2 cellular contexts compared by ENCODE assay signal in genomic region chr11:43950323-43950855, GRCh38.
TF ChIP-seq lines count a peak whose summit lies in the region.

No MANE protein-coding gene starts in this region.

TF ChIP-seq in HEK293, 187 proteins besides CTCF, POLR2A, EP300 and RAD21:
- TF ChIP-seq, protein P1, sequence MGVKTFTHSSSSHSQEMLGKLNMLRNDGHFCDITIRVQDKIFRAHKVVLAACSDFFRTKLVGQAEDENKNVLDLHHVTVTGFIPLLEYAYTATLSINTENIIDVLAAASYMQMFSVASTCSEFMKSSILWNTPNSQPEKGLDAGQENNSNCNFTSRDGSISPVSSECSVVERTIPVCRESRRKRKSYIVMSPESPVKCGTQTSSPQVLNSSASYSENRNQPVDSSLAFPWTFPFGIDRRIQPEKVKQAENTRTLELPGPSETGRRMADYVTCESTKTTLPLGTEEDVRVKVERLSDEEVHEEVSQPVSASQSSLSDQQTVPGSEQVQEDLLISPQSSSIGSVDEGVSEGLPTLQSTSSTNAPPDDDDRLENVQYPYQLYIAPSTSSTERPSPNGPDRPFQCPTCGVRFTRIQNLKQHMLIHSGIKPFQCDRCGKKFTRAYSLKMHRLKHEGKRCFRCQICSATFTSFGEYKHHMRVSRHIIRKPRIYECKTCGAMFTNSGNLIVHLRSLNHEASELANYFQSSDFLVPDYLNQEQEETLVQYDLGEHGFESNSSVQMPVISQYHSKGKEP (tag by site-specific recombination; IDR thresholded peaks at IDR 0.05) = no peak
- TF ChIP-seq EGR2 (tag by site-specific recombination; IDR thresholded peaks at IDR 0.05; ENCODE audit: low read depth) = peak; percentile 14; the same call in 1 of the 2 replicates
- TF ChIP-seq ZFHX2 (tag by site-specific recombination; conservative IDR thresholded peaks at IDR 0.05) = peak; percentile 38
- TF ChIP-seq, protein P2, sequence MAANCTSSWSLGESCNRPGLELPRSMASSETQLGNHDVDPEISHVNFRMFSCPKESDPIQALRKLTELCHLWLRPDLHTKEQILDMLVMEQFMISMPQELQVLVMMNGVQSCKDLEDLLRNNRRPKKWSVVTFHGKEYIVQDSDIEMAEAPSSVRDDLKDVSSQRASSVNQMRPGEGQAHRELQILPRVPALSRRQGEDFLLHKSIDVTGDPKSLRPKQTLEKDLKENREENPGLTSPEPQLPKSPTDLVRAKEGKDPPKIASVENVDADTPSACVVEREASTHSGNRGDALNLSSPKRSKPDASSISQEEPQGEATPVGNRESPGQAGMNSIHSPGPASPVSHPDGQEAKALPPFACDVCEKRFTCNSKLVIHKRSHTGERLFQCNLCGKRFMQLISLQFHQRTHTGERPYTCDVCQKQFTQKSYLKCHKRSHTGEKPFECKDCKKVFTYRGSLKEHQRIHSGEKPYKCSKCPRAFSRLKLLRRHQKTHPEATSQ (tag by site-specific recombination; IDR thresholded peaks at IDR 0.05) = no peak
- no peak for TF ChIP-seq ZNF19 (tag by site-specific recombination; IDR thresholded peaks at IDR 0.05; ENCODE audit: low read depth)
- TF ChIP-seq ZBTB17 (tag by site-specific recombination; IDR thresholded peaks at IDR 0.05) = peak; percentile 28; the same call in 1 of the 2 replicates
- TF ChIP-seq, protein P3, sequence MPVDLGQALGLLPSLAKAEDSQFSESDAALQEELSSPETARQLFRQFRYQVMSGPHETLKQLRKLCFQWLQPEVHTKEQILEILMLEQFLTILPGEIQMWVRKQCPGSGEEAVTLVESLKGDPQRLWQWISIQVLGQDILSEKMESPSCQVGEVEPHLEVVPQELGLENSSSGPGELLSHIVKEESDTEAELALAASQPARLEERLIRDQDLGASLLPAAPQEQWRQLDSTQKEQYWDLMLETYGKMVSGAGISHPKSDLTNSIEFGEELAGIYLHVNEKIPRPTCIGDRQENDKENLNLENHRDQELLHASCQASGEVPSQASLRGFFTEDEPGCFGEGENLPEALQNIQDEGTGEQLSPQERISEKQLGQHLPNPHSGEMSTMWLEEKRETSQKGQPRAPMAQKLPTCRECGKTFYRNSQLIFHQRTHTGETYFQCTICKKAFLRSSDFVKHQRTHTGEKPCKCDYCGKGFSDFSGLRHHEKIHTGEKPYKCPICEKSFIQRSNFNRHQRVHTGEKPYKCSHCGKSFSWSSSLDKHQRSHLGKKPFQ (tag by site-specific recombination; IDR thresholded peaks at IDR 0.05) = no peak

TF ChIP-seq in GM23338, 12 proteins besides CTCF, POLR2A, EP300 and RAD21 (continued from another document):
- TF ChIP-seq, protein P4, sequence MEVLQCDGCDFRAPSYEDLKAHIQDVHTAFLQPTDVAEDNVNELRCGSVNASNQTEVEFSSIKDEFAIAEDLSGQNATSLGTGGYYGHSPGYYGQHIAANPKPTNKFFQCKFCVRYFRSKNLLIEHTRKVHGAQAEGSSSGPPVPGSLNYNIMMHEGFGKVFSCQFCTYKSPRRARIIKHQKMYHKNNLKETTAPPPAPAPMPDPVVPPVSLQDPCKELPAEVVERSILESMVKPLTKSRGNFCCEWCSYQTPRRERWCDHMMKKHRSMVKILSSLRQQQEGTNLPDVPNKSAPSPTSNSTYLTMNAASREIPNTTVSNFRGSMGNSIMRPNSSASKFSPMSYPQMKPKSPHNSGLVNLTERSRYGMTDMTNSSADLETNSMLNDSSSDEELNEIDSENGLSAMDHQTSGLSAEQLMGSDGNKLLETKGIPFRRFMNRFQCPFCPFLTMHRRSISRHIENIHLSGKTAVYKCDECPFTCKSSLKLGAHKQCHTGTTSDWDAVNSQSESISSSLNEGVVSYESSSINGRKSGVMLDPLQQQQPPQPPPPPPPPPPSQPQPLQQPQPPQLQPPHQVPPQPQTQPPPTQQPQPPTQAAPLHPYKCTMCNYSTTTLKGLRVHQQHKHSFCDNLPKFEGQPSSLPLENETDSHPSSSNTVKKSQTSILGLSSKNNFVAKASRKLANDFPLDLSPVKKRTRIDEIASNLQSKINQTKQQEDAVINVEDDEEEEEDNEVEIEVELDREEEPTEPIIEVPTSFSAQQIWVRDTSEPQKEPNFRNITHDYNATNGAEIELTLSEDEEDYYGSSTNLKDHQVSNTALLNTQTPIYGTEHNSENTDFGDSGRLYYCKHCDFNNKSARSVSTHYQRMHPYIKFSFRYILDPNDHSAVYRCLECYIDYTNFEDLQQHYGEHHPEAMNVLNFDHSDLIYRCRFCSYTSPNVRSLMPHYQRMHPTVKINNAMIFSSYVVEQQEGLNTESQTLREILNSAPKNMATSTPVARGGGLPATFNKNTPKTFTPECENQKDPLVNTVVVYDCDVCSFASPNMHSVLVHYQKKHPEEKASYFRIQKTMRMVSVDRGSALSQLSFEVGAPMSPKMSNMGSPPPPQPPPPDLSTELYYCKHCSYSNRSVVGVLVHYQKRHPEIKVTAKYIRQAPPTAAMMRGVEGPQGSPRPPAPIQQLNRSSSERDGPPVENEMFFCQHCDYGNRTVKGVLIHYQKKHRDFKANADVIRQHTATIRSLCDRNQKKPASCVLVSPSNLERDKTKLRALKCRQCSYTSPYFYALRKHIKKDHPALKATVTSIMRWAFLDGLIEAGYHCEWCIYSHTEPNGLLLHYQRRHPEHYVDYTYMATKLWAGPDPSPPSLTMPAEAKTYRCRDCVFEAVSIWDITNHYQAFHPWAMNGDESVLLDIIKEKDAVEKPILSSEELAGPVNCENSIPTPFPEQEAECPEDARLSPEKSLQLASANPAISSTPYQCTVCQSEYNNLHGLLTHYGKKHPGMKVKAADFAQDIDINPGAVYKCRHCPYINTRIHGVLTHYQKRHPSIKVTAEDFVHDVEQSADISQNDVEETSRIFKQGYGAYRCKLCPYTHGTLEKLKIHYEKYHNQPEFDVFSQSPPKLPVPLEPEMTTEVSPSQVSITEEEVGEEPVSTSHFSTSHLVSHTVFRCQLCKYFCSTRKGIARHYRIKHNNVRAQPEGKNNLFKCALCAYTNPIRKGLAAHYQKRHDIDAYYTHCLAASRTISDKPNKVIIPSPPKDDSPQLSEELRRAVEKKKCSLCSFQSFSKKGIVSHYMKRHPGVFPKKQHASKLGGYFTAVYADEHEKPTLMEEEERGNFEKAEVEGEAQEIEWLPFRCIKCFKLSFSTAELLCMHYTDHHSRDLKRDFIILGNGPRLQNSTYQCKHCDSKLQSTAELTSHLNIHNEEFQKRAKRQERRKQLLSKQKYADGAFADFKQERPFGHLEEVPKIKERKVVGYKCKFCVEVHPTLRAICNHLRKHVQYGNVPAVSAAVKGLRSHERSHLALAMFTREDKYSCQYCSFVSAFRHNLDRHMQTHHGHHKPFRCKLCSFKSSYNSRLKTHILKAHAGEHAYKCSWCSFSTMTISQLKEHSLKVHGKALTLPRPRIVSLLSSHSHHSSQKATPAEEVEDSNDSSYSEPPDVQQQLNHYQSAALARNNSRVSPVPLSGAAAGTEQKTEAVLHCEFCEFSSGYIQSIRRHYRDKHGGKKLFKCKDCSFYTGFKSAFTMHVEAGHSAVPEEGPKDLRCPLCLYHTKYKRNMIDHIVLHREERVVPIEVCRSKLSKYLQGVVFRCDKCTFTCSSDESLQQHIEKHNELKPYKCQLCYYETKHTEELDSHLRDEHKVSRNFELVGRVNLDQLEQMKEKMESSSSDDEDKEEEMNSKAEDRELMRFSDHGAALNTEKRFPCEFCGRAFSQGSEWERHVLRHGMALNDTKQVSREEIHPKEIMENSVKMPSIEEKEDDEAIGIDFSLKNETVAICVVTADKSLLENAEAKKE (CRISPR knock-in tag; IDR thresholded peaks at IDR 0.05) = no peak
- TF ChIP-seq JUNB (IDR thresholded peaks at IDR 0.05; ENCODE audit: unreplicated experiment) (no peak), ZNF114 (CRISPR knock-in tag; IDR thresholded peaks at IDR 0.05) (no peak), ZNF331 (CRISPR knock-in tag; IDR thresholded peaks at IDR 0.05; ENCODE audit: low read depth) (no peak), NANOG (IDR thresholded peaks at IDR 0.05; ENCODE audit: borderline replicate concordance) (no peak), STAT1 (IDR thresholded peaks at IDR 0.05; ENCODE audit: unreplicated experiment) (no peak), EZH2phosphoT487 (IDR thresholded peaks at IDR 0.05; ENCODE audit: unreplicated experiment) (no peak), REST (IDR thresholded peaks at IDR 0.05; ENCODE audit: unreplicated experiment) (no peak), POLR2AphosphoS5 (IDR thresholded peaks at IDR 0.05; ENCODE audit: low read depth) (no peak)
